1 cellular context compared by ENCODE assay signal in the genomic region with DNA sequence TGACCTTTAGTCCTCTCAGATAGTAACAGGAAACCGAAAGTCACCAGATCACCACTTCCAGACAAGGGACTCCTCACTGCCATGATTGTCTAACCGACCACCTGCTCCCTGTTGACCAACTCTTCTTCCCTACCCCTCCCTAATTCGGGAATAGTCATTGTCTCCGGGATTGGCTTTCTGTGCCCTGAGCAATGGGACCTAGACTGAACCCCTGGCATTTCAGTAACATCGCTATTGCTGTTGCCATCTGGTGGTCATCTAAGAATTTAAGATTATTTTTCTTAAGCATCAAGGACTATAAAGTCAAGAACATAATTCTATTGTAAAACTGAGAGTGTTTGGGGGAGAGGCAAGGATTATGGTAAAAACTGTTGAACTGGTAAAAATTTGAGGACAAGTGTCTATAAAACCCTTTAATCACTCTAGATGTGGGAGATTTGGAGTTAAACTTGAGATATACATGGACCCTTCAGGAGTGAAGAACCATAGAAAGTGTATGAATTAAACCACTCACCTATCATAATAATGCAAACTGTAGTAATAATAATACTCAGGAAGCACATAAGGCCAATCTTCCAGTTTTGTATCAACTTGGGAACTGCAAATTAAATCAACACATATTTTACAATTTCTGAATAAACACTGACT.
TF ChIP-seq lines count a peak whose summit lies in the region.

No MANE protein-coding gene starts in this region.

TF ChIP-seq in IMR-90, 13 proteins besides CTCF, POLR2A, EP300 and RAD21:
- TF ChIP-seq RFX5 (IDR thresholded peaks at IDR 0.05; ENCODE audit: low read depth, low read length) (no peak), SMC3 (IDR thresholded peaks at IDR 0.05; ENCODE audit: low read depth, low read length) (peak; percentile 56)
